In the genomic region with DNA sequence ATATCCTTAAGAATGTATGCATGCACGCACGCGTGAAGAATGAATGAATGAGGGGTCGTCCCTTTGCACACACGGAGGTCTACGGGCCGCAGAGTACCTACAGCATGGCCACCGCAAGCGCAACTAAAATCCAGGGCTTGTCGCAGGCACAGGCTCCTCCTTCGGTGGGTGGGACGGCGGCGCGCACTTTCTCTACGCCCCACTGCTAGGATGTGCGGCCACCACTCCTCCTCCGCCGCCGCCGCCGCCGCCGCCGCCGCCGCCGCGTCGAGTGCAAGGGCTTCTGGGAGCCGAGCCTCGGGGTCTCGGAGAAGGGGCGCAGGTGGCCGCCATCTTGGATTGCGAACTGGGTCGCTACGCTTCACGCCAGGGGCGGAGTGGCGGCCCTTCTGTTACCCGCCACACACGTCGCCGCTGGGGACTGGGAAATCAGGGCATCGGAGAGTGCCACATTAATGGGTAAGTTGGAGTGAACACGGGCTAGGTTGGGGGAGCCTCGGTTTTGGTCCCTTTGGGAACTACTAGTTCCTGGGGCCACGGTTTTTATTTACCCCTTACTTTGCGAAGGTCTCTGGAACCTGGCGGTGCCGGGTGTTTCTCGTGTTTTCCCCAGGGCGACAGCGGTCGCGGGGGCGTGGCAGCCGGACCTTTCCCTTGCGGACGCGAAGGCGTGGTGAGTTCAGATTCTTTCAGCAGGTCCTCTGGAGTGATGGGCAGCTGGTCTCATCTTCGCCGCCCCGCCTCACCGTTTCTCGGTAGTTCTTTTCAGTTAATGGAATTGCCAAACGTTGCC, we compare ENCODE assay signal across 8 cellular contexts. TPM values are rescaled to one million over a fixed set of nuclear protein-coding genes. Genes with fewer than 3 reads are reported as not detected.
DNase-seq lines count a peak whose midpoint lies in the region; ATAC-seq and TF ChIP-seq lines count a peak whose summit lies in the region.

A gene (plus strand): TSS at position 332 of the 793 bp plus-strand sequence. CDS start 124 bp downstream, at position 456.

- H3K4me3 ChIP-seq in right cardiac atrium (ENCODE audit: low read length) (peak within 1 kb of the TSS; percentile 61), uterus (peak within 1 kb of the TSS; percentile 61 to 74)

- H3K9me3 ChIP-seq in T-helper 17 cell (ENCODE audit: control insufficient read depth, low read length, poor library complexity, severe bottlenecking) (no peaks in the 10 kb centered on the region), right cardiac atrium (ENCODE audit: control insufficient read depth, low read length) (no peaks in the 10 kb centered on the region), uterus (no peaks in the 10 kb centered on the region)

- H3K27ac ChIP-seq in right cardiac atrium (ENCODE audit: low read length): peak within 1 kb of the TSS; percentile 66
- peak within 1 kb of the TSS; percentile 84 to 86 for H3K27ac ChIP-seq in uterus

- peak within 1 kb of the TSS; percentile 98 for H3K4me3 Mint-ChIP-seq in T-helper 17 cell

- H3K4me1 ChIP-seq in right cardiac atrium (ENCODE audit: control insufficient read depth, insufficient read depth, low read length): no peaks in the 10 kb centered on the region
- H3K4me1 ChIP-seq in uterus: peaks cover 0 to 4% of the 10 kb centered on the region in 2 donors

- peak; percentile 72 to 74 for TF ChIP-seq POLR2A in uterus (IDR thresholded peaks at IDR 0.05)

- ATAC-seq in GM18499 (IDR thresholded peaks at IDR 0.05; ENCODE audit: insufficient read depth, unreplicated experiment): peak; percentile 90
- ATAC-seq in HG02938 (IDR thresholded peaks at IDR 0.05; ENCODE audit: unreplicated experiment): peak; percentile 93
- ATAC-seq in T-helper 17 cell: peak; percentile 94
- peak; percentile 99 for ATAC-seq in right cardiac atrium

- peak within 1 kb of the TSS; percentile 97 for H3K27ac Mint-ChIP-seq in T-helper 17 cell

- under 1% methylated on average over 69 of the region's 69 CpGs for WGBS in right cardiac atrium

- H3K27me3 ChIP-seq in right cardiac atrium (ENCODE audit: control insufficient read depth, insufficient read depth) (no peaks in the 10 kb centered on the region), uterus (no peaks in the 10 kb centered on the region)

- H3K27me3 Mint-ChIP-seq in T-helper 17 cell: no peaks in the 10 kb centered on the region

- DNase-seq in NCI-H1694 treated with DMSO at 0.1 percent for 48 hours (lab: John Stamatoyannopoulos, UW) (peak; percentile 83), T-helper 17 cell (peak; percentile 84 to 86 (median 85)), anterior cingulate cortex (lab: John Stamatoyannopoulos, UW) (peak; percentile 41 to 95 (median 85)), right cardiac atrium (peak; percentile 92 to 97 (median 97)), putamen (ENCODE audit: low spot score) (peak; percentile 92), uterus (peak; percentile 86 to 88)

- no peaks in the 10 kb centered on the region for H3K36me3 ChIP-seq in uterus

- H3K36me3 Mint-ChIP-seq in T-helper 17 cell (ENCODE audit: low read depth): peaks cover 6% of the 10 kb centered on the region

- intact Hi-C loops in right cardiac atrium (cut with DNase I): no loop called here
- intact Hi-C loops in uterus (cut with DNase I; ENCODE audit: low total_unique reads): no loop called here

- H3K4me1 Mint-ChIP-seq in T-helper 17 cell: peaks cover 28% of the 10 kb centered on the region

- TF ChIP-seq CTCF in uterus (IDR thresholded peaks at IDR 0.05): no peak

RNA-seq across cellular contexts. Expression of the gene that starts here (rescaled TPM):
- total RNA-seq in T-helper 17 cell (10 to 100 TPM; 32.7 to 36.3 TPM), right cardiac atrium (10 to 100 TPM; 11.4 to 15.2 (median 12.6) TPM), uterus (10 to 100 TPM in 2 of 4 donors, 1 to 10 TPM in 2; 5.6 to 48.3 (median 27.7) TPM)
- polyA plus RNA-seq in right cardiac atrium: 3.1 TPM

Comparison
In these comparisons a context has a peak if more than half of its experiments do, and no peak if none do; other contexts are left out.
1. Peak in every context shown above with its lines: DNase-seq, ATAC-seq, H3K4me3 ChIP-seq and H3K27ac ChIP-seq.